In genomic region chr4:47913328-47913727, GRCh38 we compare ENCODE assay signal across 8 cellular contexts. TPM values are rescaled to one million over a fixed set of nuclear protein-coding genes. Genes with fewer than 3 reads are reported as not detected.
A peak's percentile ranks its signal among the peaks of the same experiment; 100 is the strongest.
DNase-seq lines count a peak whose midpoint lies in the region; ATAC-seq and TF ChIP-seq lines count a peak whose summit lies in the region.

No MANE protein-coding gene starts in this region.

- TF ChIP-seq POLR2A in NB4 (IDR thresholded peaks at IDR 0.05; ENCODE audit: extremely low read depth, insufficient read length) = no peak

- no peak for ATAC-seq in naive B cell (ENCODE audit: low read depth in 2 of 2)
- no peak for ATAC-seq in HG02884 (IDR thresholded peaks at IDR 0.05; ENCODE audit: unreplicated experiment)
- no peak for ATAC-seq in GM19035 (IDR thresholded peaks at IDR 0.05; ENCODE audit: unreplicated experiment)

- H3K4me3 ChIP-seq in NB4 (ENCODE audit: low read depth, low read length) (peak overlapping the region; percentile 88), coronary artery (peak overlapping the region; percentile 95)

- peaks cover 11 to 13% of the 10 kb centered on the region in 2 donors for H3K36me3 Mint-ChIP-seq in naive B cell

- H3K27me3 Mint-ChIP-seq in naive B cell = peaks cover 0 to 7% (median 0%) of the 10 kb centered on the region in 3 donors

- no peaks in the 10 kb centered on the region for H3K9me3 Mint-ChIP-seq in naive B cell

- DNase-seq in Daoy (ENCODE audit: low read depth) = peak; percentile 39
- DNase-seq in NB4 (ENCODE audit: low read depth) = peak; percentile 23
- DNase-seq in coronary artery (ENCODE audit: low spot score) = no peak
- DNase-seq in naive B cell = no peak
- no peak for DNase-seq in NAMALWA (ENCODE audit: low spot score)
- no peak for DNase-seq in foreskin melanocyte

- H3K4me1 Mint-ChIP-seq in naive B cell = peaks cover 19 to 30% (median 24%) of the 10 kb centered on the region in 3 donors

- H3K4me3 Mint-ChIP-seq in naive B cell = peak overlapping the region; percentile 96 to 100 (median 98)

- H3K27ac Mint-ChIP-seq in naive B cell = peak overlapping the region; percentile 63 to 93 (median 88)

- TF ChIP-seq CTCF in NB4 (IDR thresholded peaks at IDR 0.05; ENCODE audit: low read depth, low read length) (no peak), coronary artery (IDR thresholded peaks at IDR 0.05) (no peak)

- peak overlapping the region in 1 of 2 donors; percentile 82 for H3K27ac ChIP-seq in coronary artery

RNA-seq across cellular contexts. Expression of gene NFXL1, which starts 1.1 kb away (rescaled TPM):
- 6.5 and 7.7 TPM in 2 replicates for total RNA-seq in Daoy (2014; rRNA removed; shearing (Covaris generic))
- 1 to 10 TPM in 5 of 6 donors, under 1 TPM in 1; 0.45 to 9.8 (median 7.3) TPM for polyA plus RNA-seq in naive B cell (ENCODE audit: low read depth in 6 of 6)

Comparison
In these comparisons a context has a peak if more than half of its experiments do, and no peak if none do; other contexts are left out.
1. DNase-seq: peak in Daoy (single experiment) and NB4 (single experiment); none in coronary artery (single experiment), naive B cell (single experiment), NAMALWA (single experiment) and foreskin melanocyte (single experiment).